ENCODE assay signal across 16 cellular contexts in the genomic region with DNA sequence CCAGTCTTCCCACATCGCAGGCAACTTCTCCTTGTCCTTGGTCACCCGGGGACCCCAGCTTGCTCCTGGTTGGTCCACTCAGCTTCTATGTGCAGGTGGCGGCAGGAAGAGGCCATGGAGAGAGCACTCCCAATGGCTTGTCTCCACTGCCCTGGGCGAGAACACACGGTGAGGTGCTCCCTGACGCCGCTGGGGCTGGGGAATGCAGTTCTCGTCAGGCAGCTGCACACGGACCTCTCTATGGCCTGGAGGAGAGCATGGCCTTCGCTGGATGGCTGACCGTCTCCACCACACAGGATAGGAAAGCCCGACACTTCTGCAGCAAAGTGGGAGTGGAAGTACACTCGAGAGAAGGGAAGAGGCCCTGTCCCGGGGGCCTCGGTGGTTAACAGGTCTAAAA. TPM values are rescaled to one million over a fixed set of nuclear protein-coding genes. Genes with fewer than 3 reads are reported as not detected.
DNase-seq lines count a peak whose midpoint lies in the region; ATAC-seq, FAIRE-seq and TF ChIP-seq lines count a peak whose summit lies in the region.
"Had no signal": no experiment of that assay in that cellular context is flagged by ENCODE, and none has a peak within 500 bp of the region (broad histone marks: within the 10 kb centered on the region; RNA-seq: fewer than 3 reads in every experiment).

No MANE protein-coding gene starts in this region.

- H2AFZ ChIP-seq in K562 (ENCODE audit: low read depth, low read length): no peak overlapping the region
- no peak overlapping the region for H2AFZ ChIP-seq in HepG2 (ENCODE audit: low read length)
- H2AFZ ChIP-seq: GM23248 had no signal

- H3K4me3 ChIP-seq in K562 (no peak overlapping the region), HepG2 (replicated peaks in 1 of 3; ENCODE audit: insufficient read depth in 1 of 3, low read depth in 2 of 3, low read length in 3 of 3) (no peak overlapping the region), aorta (ENCODE audit: low read length in 2 of 2) (no peak overlapping the region)
- H3K4me3 ChIP-seq: BLaER1 treated with 17β-estradiol and CSF1 and Interleukin-3, amounts not matched to agents 10 nM and 100 nM; GM12878; GM23248 had no signal

- H3K4me1 ChIP-seq in K562 (replicated peaks in 1 of 2; ENCODE audit: control insufficient read depth in 2 of 2, insufficient read depth in 2 of 2, low read length in 2 of 2) (peaks cover 0 to 3% of the 10 kb centered on the region in 2 experiments; a peak in 1 of 5 replicates), HepG2 (ENCODE audit: insufficient read depth, low read length) (no peaks in the 10 kb centered on the region), aorta (ENCODE audit: control insufficient read depth in 1 of 2, insufficient read depth in 2 of 2, low read length in 2 of 2) (no peaks in the 10 kb centered on the region)

- POLR2A ChIA-PET in K562 (lab: Yijun Ruan, JAX): interaction anchor here (0.6 to 2.8 kb wide), 3 partner anchors 11 to 751 kb away, joined by 5 to 12 read pairs (median 5); a partner anchor contains a TSS
- POLR2A ChIA-PET in HepG2 (lab: Yijun Ruan, JAX): no interaction called here

- H4K20me1 ChIP-seq in K562 (replicated peaks; ENCODE audit: control insufficient read depth, insufficient read depth, low read length) (peaks cover 6% of the 10 kb centered on the region; the same call in 1 of the 2 replicates), HepG2 (ENCODE audit: insufficient read depth, low read length) (no peaks in the 10 kb centered on the region)

- FAIRE-seq in K562 (lab: Jason Lieb, UNC): no peak
- no peak for FAIRE-seq in HepG2 (lab: Jason Lieb, UNC)
- FAIRE-seq: GM12878, GM18507, H54 had no signal

- H3K79me2 ChIP-seq in K562 (ENCODE audit: control insufficient read depth, insufficient read depth, low read length) (peaks cover 8% of the 10 kb centered on the region), HepG2 (ENCODE audit: insufficient read depth, low read length) (peaks cover 7% of the 10 kb centered on the region)

- H3K27ac ChIP-seq in K562 (ENCODE audit: extremely low read depth, low read depth, low read length) (no peak overlapping the region), HepG2 (ENCODE audit: extremely low read length, insufficient read depth, low read length) (no peak overlapping the region), aorta (ENCODE audit: low read depth in 1 of 2, low read length in 2 of 2) (no peak overlapping the region)
- H3K27ac ChIP-seq: BLaER1 treated with 17β-estradiol and CSF1 and Interleukin-3, amounts not matched to agents 10 nM and 100 nM; GM23248 had no signal

- ATAC-seq in Right ventricle myocardium inferior: no peak
- no peak for ATAC-seq in left cardiac atrium
- ATAC-seq in K562: no peak; the same call in 2 of the 3 replicates
- no peak; the same call in 2 of the 3 replicates for ATAC-seq in HepG2
- ATAC-seq in aorta (ENCODE audit: low FRiP score): no peak
- ATAC-seq in GM19395 (IDR thresholded peaks at IDR 0.05; ENCODE audit: unreplicated experiment): no peak
- ATAC-seq in HG02759 (IDR thresholded peaks at IDR 0.05; ENCODE audit: unreplicated experiment): no peak
- ATAC-seq: GM12878 had no signal

- H3K36me3 ChIP-seq in K562 (ENCODE audit: control insufficient read depth, insufficient read depth, low read length) (peaks cover 82% of the 10 kb centered on the region), HepG2 (replicated peaks in 1 of 2; ENCODE audit: control insufficient read depth in 1 of 2, insufficient read depth in 2 of 2, low read length in 2 of 2) (peaks cover 26 to 48% of the 10 kb centered on the region in 2 experiments; a peak in 4 of 5 replicates), aorta (ENCODE audit: control insufficient read depth in 1 of 2, insufficient read depth in 2 of 2, low read length in 1 of 2) (peaks cover 4 to 8% of the 10 kb centered on the region in 2 donors)

- TF ChIP-seq POLR2A in K562 (conservative IDR thresholded peaks at IDR 0.05) (peak; percentile 36; the same call in 1 of the 2 replicates), HepG2 (IDR thresholded peaks at IDR 0.05; ENCODE audit: insufficient read depth in 1 of 2, low read depth in 2 of 2, low read length in 2 of 2) (no peak)

- no peaks in the 10 kb centered on the region for H3K27me3 ChIP-seq in K562 (ENCODE audit: control insufficient read depth in 2 of 2, insufficient read depth in 2 of 2, low read length in 2 of 2)
- H3K27me3 ChIP-seq in HepG2 (ENCODE audit: control insufficient read depth in 1 of 2, insufficient read depth in 2 of 2, low read length in 2 of 2): no peaks in the 10 kb centered on the region
- H3K27me3 ChIP-seq in aorta (ENCODE audit: control insufficient read depth in 1 of 2, insufficient read depth in 2 of 2, low read length in 1 of 2): no peaks in the 10 kb centered on the region
- H3K27me3 ChIP-seq: BLaER1 treated with 17β-estradiol and CSF1 and Interleukin-3, amounts not matched to agents 10 nM and 100 nM had no signal

- H3K9me3 ChIP-seq in K562 (replicated peaks; ENCODE audit: control insufficient read depth, insufficient read depth, low read depth, low read length): no peaks in the 10 kb centered on the region
- no peaks in the 10 kb centered on the region for H3K9me3 ChIP-seq in HepG2 (ENCODE audit: low read length)
- H3K9me3 ChIP-seq in aorta (ENCODE audit: control insufficient read depth, low read length): no peaks in the 10 kb centered on the region
- H3K9me3 ChIP-seq: BLaER1 treated with 17β-estradiol and CSF1 and Interleukin-3, amounts not matched to agents 10 nM and 100 nM had no signal

- H3K9me1 ChIP-seq in K562 (ENCODE audit: control insufficient read depth, insufficient read depth, low read length): no peaks in the 10 kb centered on the region

- BruUV-seq in K562 (replicated peaks; lab: Mats Ljungman, UMichigan): no TSS peak
- no TSS peak for BruUV-seq in HepG2 (replicated peaks; lab: Mats Ljungman, UMichigan)

- DNase-seq in Right ventricle myocardium inferior (ENCODE audit: missing footprints): peak; percentile 34
- no peak for DNase-seq in left cardiac atrium
- no peak for DNase-seq in K562 (ENCODE audit: extremely low read depth in 1 of 4, low spot score in 3 of 4)
- no peak for DNase-seq in HepG2 (ENCODE audit: low spot score)
- DNase-seq in aorta: peak; percentile 24 to 67
- DNase-seq: ACHN; Calu3; CD4-positive, CD25-positive, alpha-beta regulatory T cell; DMS 273 treated with DMSO at 0.1 percent for 48 hours; GM23248 had no signal

- intact Hi-C loops in Right ventricle myocardium inferior (cut with DNase I) (no loop called here), left cardiac atrium (cut with DNase I) (no loop called here), K562 (cut with micrococcal nuclease) (no loop called here), HepG2 (cut with micrococcal nuclease; ENCODE audit: unreplicated experiment) (no loop called here), aorta (cut with DNase I) (no loop called here)

- no peak for TF ChIP-seq CTCF in K562 (IDR thresholded peaks at IDR 0.05 in 2 of 3, conservative IDR thresholded peaks at IDR 0.05 in 1 of 3; ENCODE audit: insufficient read depth in 2 of 3, low read depth in 1 of 3, low read length in 3 of 3)
- no peak for TF ChIP-seq CTCF in HepG2 (CRISPR knock-in tag; IDR thresholded peaks at IDR 0.05)

- H3K9ac ChIP-seq in K562 (ENCODE audit: insufficient read depth in 1 of 2, low read depth in 2 of 2, low read length in 2 of 2): peak overlapping the region in 1 of 2 experiments; percentile 68; a peak in 2 of 4 replicates
- no peak overlapping the region for H3K9ac ChIP-seq in HepG2 (ENCODE audit: insufficient read depth, low read depth, low read length)
- H3K9ac ChIP-seq: BLaER1 treated with 17β-estradiol and CSF1 and Interleukin-3, amounts not matched to agents 10 nM and 100 nM; GM23248 had no signal

- 93% methylated on average over 15 of the region's 15 CpGs for WGBS in K562 (ENCODE audit: insufficient coverage, low coverage, missing lambda C conversion rate)
- 97% methylated on average over 10 of the region's 15 CpGs for whole genome bisulfite sequencing in HepG2 (ENCODE audit: low lambda C conversion rate)
- 90 to 91% methylated on average over 15 of the region's 15 CpGs for WGBS in aorta, 2 donors

- TF ChIP-seq EP300 in K562 (IDR thresholded peaks at IDR 0.05; ENCODE audit: low read length) (no peak), HepG2 (IDR thresholded peaks at IDR 0.05; ENCODE audit: low read depth in 2 of 2, low read length in 2 of 2) (no peak), HepG2 (CRISPR knock-in tag; IDR thresholded peaks at IDR 0.05; ENCODE audit: borderline replicate concordance) (no peak)

- CTCF ChIA-PET in K562 (lab: Yijun Ruan, JAX; ENCODE audit: low intra/inter-chr PET ratio) (no interaction called here), HepG2 (lab: Yijun Ruan, JAX; ENCODE audit: low intra/inter-chr PET ratio, low total read pairs) (no interaction called here)

- in situ Hi-C loops in K562 (cut with MboI): no loop called here
- in situ Hi-C loops in HepG2 (cut with HindIII; ENCODE audit: extremely low pct_ligation_motif_present, low pct_unique_long_range_greater_than_20kb): no loop called here

- no peak for TF ChIP-seq RAD21 in K562 (CRISPR knock-in tag; conservative IDR thresholded peaks at IDR 0.05 in 1 of 2, IDR thresholded peaks at IDR 0.05 in 1 of 2)
- no peak for TF ChIP-seq RAD21 in HepG2 (CRISPR knock-in tag; IDR thresholded peaks at IDR 0.05)

- H3K4me2 ChIP-seq in K562 (ENCODE audit: insufficient read depth, low read length) (no peak overlapping the region), HepG2 (ENCODE audit: low read depth, low read length) (no peak overlapping the region)
- H3K4me2 ChIP-seq: BLaER1 treated with 17β-estradiol and CSF1 and Interleukin-3, amounts not matched to agents 10 nM and 100 nM had no signal

RNA-seq across cellular contexts. Expression of a gene that starts 11.8 kb away (rescaled TPM):
- 14.1 TPM for total RNA-seq in Right ventricle myocardium inferior
- 10 to 100 TPM; 13.2 to 14.0 TPM for total RNA-seq in left cardiac atrium
- total RNA-seq in K562 (2011; cell fraction: chromatin; rRNA removed; ENCODE audit: low replicate concordance): 67.9 and 71.3 TPM in 2 replicates
- total RNA-seq in K562 (2011; cell fraction: nucleolus; rRNA removed): 55.2 and 56.6 TPM in 2 replicates
- 62.5 and 62.9 TPM in 2 replicates for total RNA-seq in K562 (2011; cell fraction: nucleoplasm; rRNA removed)
- 41.6 and 58.8 TPM in 2 replicates for total RNA-seq in K562 (2014; rRNA removed)
- total RNA-seq in K562 (2014; rRNA removed; fragmentation: Illumina TruSeq; extraction: Trizol): 37.8 and 46.3 TPM in 2 replicates
- total RNA-seq in K562 (2015; rRNA removed; fragmentation: Illumina TruSeq; extraction: Trizol): 51.0 and 55.6 TPM in 2 replicates
- 38.5 and 40.8 TPM in 2 replicates for total RNA-seq in K562 (2021)
- polyA plus RNA-seq in K562 (2011; rRNA removed): 45.4 and 50.7 TPM in 2 replicates
- 54.4 and 66.4 TPM in 2 replicates for polyA plus RNA-seq in K562 (2011; cell fraction: cytosol; rRNA removed)
- polyA plus RNA-seq in K562 (2011; cell fraction: nucleus; rRNA removed): 64.9 and 66.7 TPM in 2 replicates
- polyA plus RNA-seq in K562 (2012): 27.1 and 50.1 TPM in 2 replicates
- polyA plus RNA-seq in K562 (2014; fragmentation: Illumina TruSeq; extraction: Trizol): 48.5 and 64.9 TPM in 2 replicates
- polyA plus RNA-seq in K562 (2014; fragmentation: Nextera tagmentation; extraction: Ambion mirVana): 10 to 100 TPM; 42.0 to 50.2 TPM
- 43.0 and 54.5 TPM in 2 replicates for polyA plus RNA-seq in K562 (2014; rRNA removed)
- 30.5 and 39.9 TPM in 2 replicates for polyA minus RNA-seq in K562 (2011; rRNA and poly(A)+ RNA removed)
- 24.3 and 27.7 TPM in 2 replicates for polyA minus RNA-seq in K562 (2011; cell fraction: cytosol; rRNA and poly(A)+ RNA removed)
- 11.7 and 18.7 TPM in 2 replicates for polyA minus RNA-seq in K562 (2011; cell fraction: nucleus; rRNA and poly(A)+ RNA removed)
- 31.4 and 43.4 TPM in 2 replicates for total RNA-seq in HepG2 (2016; rRNA removed; fragmentation: Illumina TruSeq; extraction: Trizol)
- 9.1 and 10.6 TPM in 2 replicates for total RNA-seq in HepG2 (2016; cell fraction: cytosol; rRNA removed; fragmentation: Illumina TruSeq; extraction: Trizol; ENCODE audit: low read depth)
- 30.8 and 45.5 TPM in 2 replicates for total RNA-seq in HepG2 (2016; cell fraction: insoluble cytoplasmic fraction; rRNA removed; fragmentation: Illumina TruSeq; extraction: Trizol)
- total RNA-seq in HepG2 (2016; cell fraction: membrane; rRNA removed; fragmentation: Illumina TruSeq; extraction: Trizol): 23.1 and 25.3 TPM in 2 replicates
- 12.4 and 14.4 TPM in 2 replicates for total RNA-seq in HepG2 (2016; cell fraction: nucleus; rRNA removed; fragmentation: Illumina TruSeq; extraction: Trizol)
- 18.7 and 21.6 TPM in 2 replicates for polyA plus RNA-seq in HepG2 (2011; rRNA removed)
- 19.8 and 22.2 TPM in 2 replicates for polyA plus RNA-seq in HepG2 (2011; cell fraction: cytosol; rRNA removed)
- polyA plus RNA-seq in HepG2 (2011; cell fraction: nucleus; rRNA removed): 12.8 and 14.0 TPM in 2 replicates
- polyA plus RNA-seq in HepG2 (2012): 13.3 and 16.8 TPM in 2 replicates
- polyA plus RNA-seq in HepG2 (2016; cell fraction: cytosol; fragmentation: Illumina TruSeq; extraction: Trizol; ENCODE audit: low read depth): 4.2 and 5.1 TPM in 2 replicates
- 37.9 and 38.1 TPM in 2 replicates for polyA plus RNA-seq in HepG2 (2016; cell fraction: insoluble cytoplasmic fraction; fragmentation: Illumina TruSeq; extraction: Trizol; ENCODE audit: low read depth)
- polyA plus RNA-seq in HepG2 (2016; cell fraction: membrane; fragmentation: Illumina TruSeq; extraction: Trizol; ENCODE audit: low read depth): 11.1 and 13.7 TPM in 2 replicates
- 24.6 and 27.6 TPM in 2 replicates for polyA plus RNA-seq in HepG2 (2016; cell fraction: nucleus; fragmentation: Illumina TruSeq; extraction: Trizol; ENCODE audit: insufficient read depth, low read depth)
- polyA minus RNA-seq in HepG2 (2011; rRNA and poly(A)+ RNA removed; ENCODE audit: low replicate concordance): 23.0 and 28.7 TPM in 2 replicates
- polyA minus RNA-seq in HepG2 (2011; cell fraction: cytosol; rRNA and poly(A)+ RNA removed): 11.2 and 12.0 TPM in 2 replicates
- polyA minus RNA-seq in HepG2 (2011; cell fraction: nucleus; rRNA and poly(A)+ RNA removed): 6.7 and 8.5 TPM in 2 replicates
- 10 to 100 TPM; 16.7 to 19.8 TPM for total RNA-seq in aorta
- polyA plus RNA-seq in aorta: 10 to 100 TPM; 12.6 to 15.6 TPM

RNA-seq across cellular contexts. Expression of a gene that starts 31.0 kb away (rescaled TPM):
- 3.3 TPM for total RNA-seq in Right ventricle myocardium inferior
- 1 to 10 TPM; 4.0 to 4.1 TPM for total RNA-seq in left cardiac atrium
- 23.2 and 32.8 TPM in 2 replicates for total RNA-seq in K562 (2011; cell fraction: chromatin; rRNA removed; ENCODE audit: low replicate concordance)
- total RNA-seq in K562 (2011; cell fraction: nucleolus; rRNA removed): 22.2 and 24.7 TPM in 2 replicates
- 20.0 and 24.7 TPM in 2 replicates for total RNA-seq in K562 (2011; cell fraction: nucleoplasm; rRNA removed)
- 10.0 and 15.1 TPM in 2 replicates for total RNA-seq in K562 (2014; rRNA removed)
- total RNA-seq in K562 (2014; rRNA removed; fragmentation: Illumina TruSeq; extraction: Trizol): 8.3 and 11.2 TPM in 2 replicates
- 11.4 and 11.5 TPM in 2 replicates for total RNA-seq in K562 (2015; rRNA removed; fragmentation: Illumina TruSeq; extraction: Trizol)
- 12.7 and 15.0 TPM in 2 replicates for total RNA-seq in K562 (2021)
- 13.5 and 14.3 TPM in 2 replicates for polyA plus RNA-seq in K562 (2011; rRNA removed)
- polyA plus RNA-seq in K562 (2011; cell fraction: cytosol; rRNA removed): 15.9 and 16.9 TPM in 2 replicates
- 15.5 and 18.3 TPM in 2 replicates for polyA plus RNA-seq in K562 (2011; cell fraction: nucleus; rRNA removed)
- 6.4 and 8.6 TPM in 2 replicates for polyA plus RNA-seq in K562 (2012)
- 10.9 and 12.7 TPM in 2 replicates for polyA plus RNA-seq in K562 (2014; fragmentation: Illumina TruSeq; extraction: Trizol)
- polyA plus RNA-seq in K562 (2014; fragmentation: Nextera tagmentation; extraction: Ambion mirVana): 1 to 10 TPM; 2.3 to 6.6 TPM
- polyA plus RNA-seq in K562 (2014; rRNA removed): 15.8 and 20.0 TPM in 2 replicates
- polyA minus RNA-seq in K562 (2011; rRNA and poly(A)+ RNA removed): 7.4 and 7.7 TPM in 2 replicates
- 6.8 and 12.6 TPM in 2 replicates for polyA minus RNA-seq in K562 (2011; cell fraction: cytosol; rRNA and poly(A)+ RNA removed)
- 8.2 and 10.7 TPM in 2 replicates for polyA minus RNA-seq in K562 (2011; cell fraction: nucleus; rRNA and poly(A)+ RNA removed)
- total RNA-seq in HepG2 (2016; rRNA removed; fragmentation: Illumina TruSeq; extraction: Trizol): 8.7 and 9.3 TPM in 2 replicates
- total RNA-seq in HepG2 (2016; cell fraction: cytosol; rRNA removed; fragmentation: Illumina TruSeq; extraction: Trizol; ENCODE audit: low read depth): 1.4 and 1.6 TPM in 2 replicates
- total RNA-seq in HepG2 (2016; cell fraction: insoluble cytoplasmic fraction; rRNA removed; fragmentation: Illumina TruSeq; extraction: Trizol): 8.7 and 9.2 TPM in 2 replicates
- 4.1 and 4.7 TPM in 2 replicates for total RNA-seq in HepG2 (2016; cell fraction: membrane; rRNA removed; fragmentation: Illumina TruSeq; extraction: Trizol)
- 5.0 and 6.1 TPM in 2 replicates for total RNA-seq in HepG2 (2016; cell fraction: nucleus; rRNA removed; fragmentation: Illumina TruSeq; extraction: Trizol)
- 4.6 and 4.8 TPM in 2 replicates for polyA plus RNA-seq in HepG2 (2011; rRNA removed)
- polyA plus RNA-seq in HepG2 (2011; cell fraction: cytosol; rRNA removed): 3.6 and 3.7 TPM in 2 replicates
- 7.8 and 8.5 TPM in 2 replicates for polyA plus RNA-seq in HepG2 (2011; cell fraction: nucleus; rRNA removed)
- polyA plus RNA-seq in HepG2 (2012): 3.3 and 3.7 TPM in 2 replicates
- 0.69 and 0.75 TPM in 2 replicates for polyA plus RNA-seq in HepG2 (2016; cell fraction: cytosol; fragmentation: Illumina TruSeq; extraction: Trizol; ENCODE audit: low read depth)
- polyA plus RNA-seq in HepG2 (2016; cell fraction: insoluble cytoplasmic fraction; fragmentation: Illumina TruSeq; extraction: Trizol; ENCODE audit: low read depth): 6.4 and 7.8 TPM in 2 replicates
- polyA plus RNA-seq in HepG2 (2016; cell fraction: membrane; fragmentation: Illumina TruSeq; extraction: Trizol; ENCODE audit: low read depth): 1.5 and 1.9 TPM in 2 replicates
- 17.0 and 22.7 TPM in 2 replicates for polyA plus RNA-seq in HepG2 (2016; cell fraction: nucleus; fragmentation: Illumina TruSeq; extraction: Trizol; ENCODE audit: insufficient read depth, low read depth)
- 3.1 and 7.0 TPM in 2 replicates for polyA minus RNA-seq in HepG2 (2011; rRNA and poly(A)+ RNA removed; ENCODE audit: low replicate concordance)
- 1.3 and 2.0 TPM in 2 replicates for polyA minus RNA-seq in HepG2 (2011; cell fraction: cytosol; rRNA and poly(A)+ RNA removed)
- 2.4 and 3.9 TPM in 2 replicates for polyA minus RNA-seq in HepG2 (2011; cell fraction: nucleus; rRNA and poly(A)+ RNA removed)
- 10 to 100 TPM in 1 of 2 donors, 1 to 10 TPM in 1; 5.7 to 10.2 TPM for total RNA-seq in aorta
- 1 to 10 TPM; 4.3 to 8.1 TPM for polyA plus RNA-seq in aorta

RNA-seq across cellular contexts. Expression of a gene that starts 31.3 kb away (rescaled TPM):
- total RNA-seq in Right ventricle myocardium inferior (34.1 TPM), left cardiac atrium (10 to 100 TPM; 28.6 to 37.5 TPM), K562 (2014; rRNA removed) (42.7 and 54.9 TPM in 2 replicates), K562 (2014; rRNA removed; fragmentation: Illumina TruSeq; extraction: Trizol) (22.3 and 31.9 TPM in 2 replicates), K562 (2015; rRNA removed; fragmentation: Illumina TruSeq; extraction: Trizol) (23.7 and 25.0 TPM in 2 replicates), K562 (2021) (63.4 and 77.7 TPM in 2 replicates), HepG2 (2016; rRNA removed; fragmentation: Illumina TruSeq; extraction: Trizol) (20.4 and 33.8 TPM in 2 replicates), aorta (10 to 100 TPM; 47.8 to 53.6 TPM)
- total RNA-seq in K562 (2011; cell fraction: chromatin; rRNA removed; ENCODE audit: low replicate concordance): 114 and 157 TPM in 2 replicates
- total RNA-seq in K562 (2011; cell fraction: nucleolus; rRNA removed): 43.7 and 47.9 TPM in 2 replicates
- total RNA-seq in K562 (2011; cell fraction: nucleoplasm; rRNA removed): 54.4 and 64.5 TPM in 2 replicates
- polyA plus RNA-seq in K562 (2011; rRNA removed) (42.6 and 45.1 TPM in 2 replicates), K562 (2014; fragmentation: Illumina TruSeq; extraction: Trizol) (44.1 and 53.6 TPM in 2 replicates), K562 (2014; fragmentation: Nextera tagmentation; extraction: Ambion mirVana) (10 to 100 TPM; 11.2 to 13.4 TPM), K562 (2014; rRNA removed) (30.4 and 43.1 TPM in 2 replicates), HepG2 (2011; rRNA removed) (19.0 and 30.1 TPM in 2 replicates), aorta (1 to 10 TPM; 8.1 to 8.5 TPM)
- polyA plus RNA-seq in K562 (2011; cell fraction: cytosol; rRNA removed): 27.4 and 28.4 TPM in 2 replicates
- polyA plus RNA-seq in K562 (2011; cell fraction: nucleus; rRNA removed): 66.0 and 75.9 TPM in 2 replicates
- polyA plus RNA-seq in K562 (2012): 27.8 and 44.0 TPM in 2 replicates
- 59.0 and 86.7 TPM in 2 replicates for polyA minus RNA-seq in K562 (2011; rRNA and poly(A)+ RNA removed)
- 31.8 and 39.8 TPM in 2 replicates for polyA minus RNA-seq in K562 (2011; cell fraction: cytosol; rRNA and poly(A)+ RNA removed)
- polyA minus RNA-seq in K562 (2011; cell fraction: nucleus; rRNA and poly(A)+ RNA removed): 19.0 and 44.4 TPM in 2 replicates
- 4.7 and 5.7 TPM in 2 replicates for total RNA-seq in HepG2 (2016; cell fraction: cytosol; rRNA removed; fragmentation: Illumina TruSeq; extraction: Trizol; ENCODE audit: low read depth)
- 17.2 and 21.3 TPM in 2 replicates for total RNA-seq in HepG2 (2016; cell fraction: insoluble cytoplasmic fraction; rRNA removed; fragmentation: Illumina TruSeq; extraction: Trizol)
- 17.1 and 18.2 TPM in 2 replicates for total RNA-seq in HepG2 (2016; cell fraction: membrane; rRNA removed; fragmentation: Illumina TruSeq; extraction: Trizol)
- total RNA-seq in HepG2 (2016; cell fraction: nucleus; rRNA removed; fragmentation: Illumina TruSeq; extraction: Trizol): 17.8 and 20.6 TPM in 2 replicates
- polyA plus RNA-seq in HepG2 (2011; cell fraction: cytosol; rRNA removed): 11.3 and 14.0 TPM in 2 replicates
- polyA plus RNA-seq in HepG2 (2011; cell fraction: nucleus; rRNA removed): 34.2 TPM in 2 replicates
- polyA plus RNA-seq in HepG2 (2012): 18.2 and 19.8 TPM in 2 replicates
- 5.7 and 6.7 TPM in 2 replicates for polyA plus RNA-seq in HepG2 (2016; cell fraction: cytosol; fragmentation: Illumina TruSeq; extraction: Trizol; ENCODE audit: low read depth)
- polyA plus RNA-seq in HepG2 (2016; cell fraction: insoluble cytoplasmic fraction; fragmentation: Illumina TruSeq; extraction: Trizol; ENCODE audit: low read depth): 33.6 and 43.4 TPM in 2 replicates
- polyA plus RNA-seq in HepG2 (2016; cell fraction: membrane; fragmentation: Illumina TruSeq; extraction: Trizol; ENCODE audit: low read depth): 16.8 and 19.5 TPM in 2 replicates
- 33.5 and 33.9 TPM in 2 replicates for polyA plus RNA-seq in HepG2 (2016; cell fraction: nucleus; fragmentation: Illumina TruSeq; extraction: Trizol; ENCODE audit: insufficient read depth, low read depth)
- polyA minus RNA-seq in HepG2 (2011; rRNA and poly(A)+ RNA removed; ENCODE audit: low replicate concordance): 21.1 and 36.0 TPM in 2 replicates
- 17.0 and 22.2 TPM in 2 replicates for polyA minus RNA-seq in HepG2 (2011; cell fraction: cytosol; rRNA and poly(A)+ RNA removed)
- polyA minus RNA-seq in HepG2 (2011; cell fraction: nucleus; rRNA and poly(A)+ RNA removed): 32.4 and 38.9 TPM in 2 replicates

Comparison
In these comparisons a context has a peak if more than half of its experiments do, and no peak if none do; other contexts are left out.
1. DNase-seq: peak in Right ventricle myocardium inferior (single experiment) and aorta (2 of 2); none in left cardiac atrium (single experiment), K562 (0 of 4) and HepG2 (single experiment).